In the genomic region with DNA sequence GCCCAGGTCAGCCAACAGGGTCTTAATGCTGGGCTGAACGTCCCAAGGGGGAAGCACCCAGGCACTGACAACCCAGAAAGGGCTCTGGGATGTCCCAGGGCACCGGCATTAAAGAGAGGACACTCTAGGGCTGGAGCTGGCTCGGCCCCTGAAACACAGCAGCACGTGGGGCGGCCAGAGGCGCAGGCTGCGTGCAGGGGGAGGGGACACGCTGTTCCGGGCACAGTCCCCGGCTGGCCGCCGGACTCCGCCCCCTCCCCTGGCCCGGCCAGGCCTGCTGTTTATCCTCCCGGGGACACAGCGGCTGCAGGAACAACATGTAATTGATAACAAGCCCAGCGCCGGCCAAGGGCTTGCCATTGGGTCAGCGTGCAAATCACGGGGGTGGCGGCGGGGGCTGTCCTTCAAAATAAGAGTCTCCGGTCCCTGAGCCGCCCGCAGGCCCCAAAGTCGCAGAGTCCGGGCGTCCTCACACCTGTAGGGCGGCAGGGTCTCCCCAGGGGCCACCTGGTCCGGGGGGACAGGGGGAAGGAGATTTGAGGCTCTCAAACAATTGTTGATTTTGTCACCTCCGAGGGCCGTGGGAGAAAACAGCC, we compare ENCODE assay signal across 8 cellular contexts. TPM values are rescaled to one million over a fixed set of nuclear protein-coding genes. Genes with fewer than 3 reads are reported as not detected.
DNase-seq lines count a peak whose midpoint lies in the region; ATAC-seq, FAIRE-seq and TF ChIP-seq lines count a peak whose summit lies in the region.

No MANE protein-coding gene starts in this region.

- H3K4me1 ChIP-seq in K562 (replicated peaks in 1 of 2; ENCODE audit: control insufficient read depth in 2 of 2, insufficient read depth in 2 of 2, low read length in 2 of 2): peaks cover 5 to 34% of the 10 kb centered on the region in 2 experiments; a peak in 3 of 5 replicates

- peak overlapping the region; percentile 76 for H3K4me2 ChIP-seq in K562 (ENCODE audit: insufficient read depth, low read length)

- peak overlapping the region; percentile 49 for H3K27ac ChIP-seq in K562 (ENCODE audit: extremely low read depth, low read depth, low read length)

- peaks cover 0 to 14% of the 10 kb centered on the region in 2 experiments; a peak in 2 of 5 replicates for H3K27me3 ChIP-seq in K562 (ENCODE audit: control insufficient read depth in 2 of 2, insufficient read depth in 2 of 2, low read length in 2 of 2)

- peaks cover 25% of the 10 kb centered on the region for H3K27me3 Mint-ChIP-seq in progenitor cell of endocrine pancreas

- no peaks in the 10 kb centered on the region for H4K20me1 ChIP-seq in K562 (replicated peaks; ENCODE audit: control insufficient read depth, insufficient read depth, low read length)

- intact Hi-C loops in K562 (cut with micrococcal nuclease): loop anchor here (2.0 kb wide), 2 partner anchors 33 to 95 kb away; no protein-coding TSS in a partner anchor

- peak overlapping the region; percentile 59 to 87 for H3K9ac ChIP-seq in K562 (ENCODE audit: insufficient read depth in 1 of 2, low read depth in 2 of 2, low read length in 2 of 2)

- no peaks in the 10 kb centered on the region for H3K79me2 ChIP-seq in K562 (ENCODE audit: control insufficient read depth, insufficient read depth, low read length)

- H3K9me1 ChIP-seq in K562 (ENCODE audit: control insufficient read depth, insufficient read depth, low read length): no peaks in the 10 kb centered on the region

- in situ Hi-C loops in K562 (cut with MboI): no loop called here

- TF ChIP-seq CTCF in K562 (IDR thresholded peaks at IDR 0.05 in 2 of 3, conservative IDR thresholded peaks at IDR 0.05 in 1 of 3; ENCODE audit: insufficient read depth in 2 of 3, low read depth in 1 of 3, low read length in 3 of 3) (no peak), progenitor cell of endocrine pancreas (IDR thresholded peaks at IDR 0.05; ENCODE audit: unreplicated experiment) (no peak)

- peak; percentile 93 for ATAC-seq in K562
- no peak for ATAC-seq in GM19467 (IDR thresholded peaks at IDR 0.05; ENCODE audit: unreplicated experiment)
- no peak for ATAC-seq in HG02763 (IDR thresholded peaks at IDR 0.05; ENCODE audit: unreplicated experiment)

- CTCF ChIA-PET in K562 (lab: Yijun Ruan, JAX; ENCODE audit: low intra/inter-chr PET ratio): no interaction called here

- peaks cover 10% of the 10 kb centered on the region for H3K4me1 Mint-ChIP-seq in progenitor cell of endocrine pancreas (ENCODE audit: low read depth)

- H3K4me3 Mint-ChIP-seq in progenitor cell of endocrine pancreas (ENCODE audit: low read depth): peak overlapping the region; percentile 87

- H2AFZ ChIP-seq in K562 (ENCODE audit: low read depth, low read length): peak overlapping the region; percentile 79

- H3K27ac Mint-ChIP-seq in progenitor cell of endocrine pancreas: peak overlapping the region; percentile 96

- no peaks in the 10 kb centered on the region for H3K36me3 Mint-ChIP-seq in progenitor cell of endocrine pancreas (ENCODE audit: insufficient read depth)

- H3K4me3 ChIP-seq in K562: peak overlapping the region; percentile 40; the same call in 1 of the 2 replicates

- no peaks in the 10 kb centered on the region for H3K9me3 ChIP-seq in K562 (replicated peaks; ENCODE audit: control insufficient read depth, insufficient read depth, low read depth, low read length)

- DNase-seq in ELR (ENCODE audit: low read depth): peak; percentile 49
- peak; percentile 20 for DNase-seq in NCI-H2107 treated with DMSO at 0.1 percent for 48 hours (lab: John Stamatoyannopoulos, UW; ENCODE audit: unreplicated experiment)
- peak; percentile 90 to 95 (median 94) for DNase-seq in K562 (ENCODE audit: extremely low read depth in 1 of 4, low spot score in 3 of 4)
- DNase-seq in hypothalamus (lab: John Stamatoyannopoulos, UW): peak; percentile 73 to 99 (median 95)
- peak; percentile 76 for DNase-seq in progenitor cell of endocrine pancreas (ENCODE audit: low spot score, unreplicated experiment)
- no peak for DNase-seq in T1000 (lab: John Stamatoyannopoulos, UW)

- TF ChIP-seq POLR2A in K562 (conservative IDR thresholded peaks at IDR 0.05): peak; percentile 46; the same call in 1 of the 2 replicates

- no TSS peak for BruUV-seq in K562 (replicated peaks; lab: Mats Ljungman, UMichigan)

- TF ChIP-seq RAD21 in K562 (CRISPR knock-in tag; conservative IDR thresholded peaks at IDR 0.05 in 1 of 2, IDR thresholded peaks at IDR 0.05 in 1 of 2): no peak

- WGBS in K562 (ENCODE audit: insufficient coverage, low coverage, missing lambda C conversion rate): 3% methylated on average over 8 of the region's 32 CpGs

- H3K9me3 Mint-ChIP-seq in progenitor cell of endocrine pancreas (ENCODE audit: low read depth): no peaks in the 10 kb centered on the region

- peak; percentile 78 for FAIRE-seq in K562 (lab: Jason Lieb, UNC)

- H3K36me3 ChIP-seq in K562 (ENCODE audit: control insufficient read depth, insufficient read depth, low read length): no peaks in the 10 kb centered on the region

- POLR2A ChIA-PET in K562 (lab: Yijun Ruan, JAX): no interaction called here

- TF ChIP-seq EP300 in K562 (IDR thresholded peaks at IDR 0.05; ENCODE audit: low read length): no peak

TF ChIP-seq in K562, 482 proteins besides CTCF, POLR2A, EP300 and RAD21 (continues in another document):
- TF ChIP-seq MAFK (IDR thresholded peaks at IDR 0.05; ENCODE audit: low read length) (no peak), ZNF431 (CRISPR knock-in tag; IDR thresholded peaks at IDR 0.05) (no peak), STAG1 (CRISPR knock-in tag; IDR thresholded peaks at IDR 0.05; ENCODE audit: borderline replicate concordance) (no peak), HDAC2 (IDR thresholded peaks at IDR 0.05) (peak; percentile 71; the same call in 1 of the 2 replicates), TARDBP (IDR thresholded peaks at IDR 0.05) (peak; percentile 54; the same call in 1 of the 2 replicates), ZNF785 (CRISPR knock-in tag; IDR thresholded peaks at IDR 0.05) (no peak), SNRNP70 (optimal IDR thresholded peaks at IDR 0.05; ENCODE audit: low read depth, low read length) (no peak), KLF13 (tag; IDR thresholded peaks at IDR 0.05; ENCODE audit: borderline replicate concordance, low read depth) (peak; percentile 57; the same call in 1 of the 2 replicates), HDAC1 (IDR thresholded peaks at IDR 0.05) (peak in 1 of 2 experiments; percentile 60; a peak in 1 of 4 replicates)
- TF ChIP-seq, protein P1, sequence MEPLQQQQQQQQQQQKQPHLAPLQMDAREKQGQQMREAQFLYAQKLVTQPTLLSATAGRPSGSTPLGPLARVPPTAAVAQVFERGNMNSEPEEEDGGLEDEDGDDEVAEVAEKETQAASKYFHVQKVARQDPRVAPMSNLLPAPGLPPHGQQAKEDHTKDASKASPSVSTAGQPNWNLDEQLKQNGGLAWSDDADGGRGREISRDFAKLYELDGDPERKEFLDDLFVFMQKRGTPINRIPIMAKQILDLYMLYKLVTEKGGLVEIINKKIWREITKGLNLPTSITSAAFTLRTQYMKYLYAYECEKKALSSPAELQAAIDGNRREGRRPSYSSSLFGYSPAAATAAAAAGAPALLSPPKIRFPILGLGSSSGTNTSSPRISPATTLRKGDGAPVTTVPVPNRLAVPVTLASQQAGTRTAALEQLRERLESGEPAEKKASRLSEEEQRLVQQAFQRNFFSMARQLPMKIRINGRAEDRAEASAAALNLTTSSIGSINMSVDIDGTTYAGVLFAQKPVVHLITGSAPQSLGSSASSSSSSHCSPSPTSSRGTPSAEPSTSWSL (CRISPR knock-in tag; IDR thresholded peaks at IDR 0.05; ENCODE audit: borderline replicate concordance): no peak

RNA-seq across cellular contexts. Expression of gene KLF15, which starts 1.3 kb away (rescaled TPM):
- 2.5 and 7.4 TPM in 2 replicates for total RNA-seq in K562 (2011; cell fraction: chromatin; rRNA removed; ENCODE audit: low replicate concordance)
- 6.7 and 7.2 TPM in 2 replicates for total RNA-seq in K562 (2011; cell fraction: nucleolus; rRNA removed)
- total RNA-seq in K562 (2011; cell fraction: nucleoplasm; rRNA removed): 2.3 and 4.8 TPM in 2 replicates
- total RNA-seq in K562 (2014; rRNA removed) (3.5 and 3.7 TPM in 2 replicates), K562 (2014; rRNA removed; fragmentation: Illumina TruSeq; extraction: Trizol) (0.91 and 1.1 TPM in 2 replicates), K562 (2015; rRNA removed; fragmentation: Illumina TruSeq; extraction: Trizol) (0.83 and 0.91 TPM in 2 replicates), K562 (2021) (3.7 and 4.8 TPM in 2 replicates), progenitor cell of endocrine pancreas (16.4 and 17.7 TPM in 2 replicates)
- polyA plus RNA-seq in K562 (2011; rRNA removed) (1.7 and 1.9 TPM in 2 replicates), K562 (2014; fragmentation: Illumina TruSeq; extraction: Trizol) (1.2 and 1.8 TPM in 2 replicates), K562 (2014; fragmentation: Nextera tagmentation; extraction: Ambion mirVana) (under 1 TPM; 0.08 to 0.13 TPM), K562 (2014; rRNA removed) (2.8 and 3.2 TPM in 2 replicates)
- polyA plus RNA-seq in K562 (2011; cell fraction: cytosol; rRNA removed): 1.5 and 4.3 TPM in 2 replicates
- 2.5 and 4.1 TPM in 2 replicates for polyA plus RNA-seq in K562 (2011; cell fraction: nucleus; rRNA removed)
- 1.1 TPM in 2 replicates for polyA plus RNA-seq in K562 (2012)
- polyA minus RNA-seq in K562 (2011; rRNA and poly(A)+ RNA removed): 0.63 and 0.67 TPM in 2 replicates
- 0.46 and 0.76 TPM in 2 replicates for polyA minus RNA-seq in K562 (2011; cell fraction: cytosol; rRNA and poly(A)+ RNA removed)
- polyA minus RNA-seq in K562 (2011; cell fraction: nucleus; rRNA and poly(A)+ RNA removed): 5.0 TPM in 2 replicates

RNA-seq across cellular contexts. Expression of gene CFAP100, which starts 38.8 kb away (rescaled TPM):
- total RNA-seq in K562 (2011; cell fraction: chromatin; rRNA removed; ENCODE audit: low replicate concordance): not detected in 2 replicates
- total RNA-seq in K562 (2011; cell fraction: nucleolus; rRNA removed): not detected in 2 replicates
- total RNA-seq in K562 (2011; cell fraction: nucleoplasm; rRNA removed): not detected in 2 replicates
- total RNA-seq in K562 (2014; rRNA removed) (not detected in 2 replicates), K562 (2014; rRNA removed; fragmentation: Illumina TruSeq; extraction: Trizol) (not detected in 2 replicates), K562 (2015; rRNA removed; fragmentation: Illumina TruSeq; extraction: Trizol) (not detected in 2 replicates), K562 (2021) (not detected in 2 replicates), progenitor cell of endocrine pancreas (0.79 and 1.00 TPM in 2 replicates)
- polyA plus RNA-seq in K562 (2011; rRNA removed) (not detected in 2 replicates), K562 (2014; fragmentation: Illumina TruSeq; extraction: Trizol) (not detected in 2 replicates), K562 (2014; fragmentation: Nextera tagmentation; extraction: Ambion mirVana) (not detected), K562 (2014; rRNA removed) (not detected in 2 replicates)
- not detected in 2 replicates for polyA plus RNA-seq in K562 (2011; cell fraction: cytosol; rRNA removed)
- polyA plus RNA-seq in K562 (2011; cell fraction: nucleus; rRNA removed): not detected in 2 replicates
- polyA plus RNA-seq in K562 (2012): not detected in 2 replicates
- polyA minus RNA-seq in K562 (2011; rRNA and poly(A)+ RNA removed): not detected in 2 replicates
- not detected in 2 replicates for polyA minus RNA-seq in K562 (2011; cell fraction: cytosol; rRNA and poly(A)+ RNA removed)
- not detected in 2 replicates for polyA minus RNA-seq in K562 (2011; cell fraction: nucleus; rRNA and poly(A)+ RNA removed)
